Comparison of ENCODE assay signal across 1 cellular context in genomic region chr11:129281471-129282268, GRCh38.
TF ChIP-seq lines count a peak whose summit lies in the region.

No MANE protein-coding gene starts in this region.

TF ChIP-seq in GM23338, 12 proteins besides CTCF, POLR2A, EP300 and RAD21 (continued from another document):
- TF ChIP-seq REST (IDR thresholded peaks at IDR 0.05; ENCODE audit: unreplicated experiment), result no peak
